In genomic region chrX:110050386-110050785, GRCh38 we compare ENCODE assay signal across 23 cellular contexts. TPM values are rescaled to one million over a fixed set of nuclear protein-coding genes. Genes with fewer than 3 reads are reported as not detected.
DNase-seq lines count a peak whose midpoint lies in the region; ATAC-seq and TF ChIP-seq lines count a peak whose summit lies in the region.
"Had no signal": no experiment of that assay in that cellular context is flagged by ENCODE, and none has a peak within 500 bp of the region (broad histone marks: within the 10 kb centered on the region; RNA-seq: fewer than 3 reads in every experiment).

No MANE protein-coding gene starts in this region.

- no peak overlapping the region for H3K18ac ChIP-seq in neuronal stem cell (ENCODE audit: low read length)

- H3K9ac ChIP-seq in OCI-LY3 (ENCODE audit: low read length) (no peak overlapping the region), neuronal stem cell (ENCODE audit: low read depth, low read length, poor library complexity) (no peak overlapping the region)
- H3K9ac ChIP-seq: GM23248, KMS-11 had no signal

- no peak overlapping the region for H2BK12ac ChIP-seq in neuronal stem cell (ENCODE audit: low read length)

- no peak for ATAC-seq in HG02870 (IDR thresholded peaks at IDR 0.05; ENCODE audit: unreplicated experiment)
- ATAC-seq: CD8-positive, alpha-beta T cell; Panc1 had no signal

- H3K4me1 ChIP-seq in OCI-LY3 (ENCODE audit: low read length), result peaks cover 14% of the 10 kb centered on the region
- H3K4me1 ChIP-seq in ectodermal cell (ENCODE audit: control insufficient read depth, insufficient read depth, low read length), result peaks cover 27% of the 10 kb centered on the region
- H3K4me1 ChIP-seq in neuronal stem cell (ENCODE audit: control insufficient read depth in 2 of 2, insufficient read depth in 1 of 2, low read depth in 1 of 2, low read length in 2 of 2), result peaks cover 19 to 36% of the 10 kb centered on the region in 2 donors
- H3K4me1 ChIP-seq in osteoblast (ENCODE audit: insufficient read depth, low read length), result no peaks in the 10 kb centered on the region
- H3K4me1 ChIP-seq: Caco-2 had no signal

- H3K27ac ChIP-seq in OCI-LY3 (ENCODE audit: low read length), result no peak overlapping the region
- H3K27ac ChIP-seq in ectodermal cell (ENCODE audit: insufficient read depth, low read depth, low read length, poor library complexity, severe bottlenecking), result peak overlapping the region; percentile 78
- H3K27ac ChIP-seq in neuronal stem cell (replicated peaks; ENCODE audit: low read length), result peak overlapping the region; percentile 72
- no peak overlapping the region for H3K27ac ChIP-seq in osteoblast (ENCODE audit: low read depth, low read length)
- H3K27ac ChIP-seq: C4-2B, GM23248, KMS-11, RWPE1 had no signal

- H2BK120ac ChIP-seq in neuronal stem cell (ENCODE audit: low read depth, low read length), result no peak overlapping the region

- TF ChIP-seq CTCF in OCI-LY3 (IDR thresholded peaks at IDR 0.05; ENCODE audit: low read depth, low read length) (no peak), osteoblast (IDR thresholded peaks at IDR 0.05; ENCODE audit: extremely low read depth, low read depth, low read length) (no peak)

- no peak overlapping the region for H2AFZ ChIP-seq in OCI-LY3 (ENCODE audit: low read depth, low read length)
- H2AFZ ChIP-seq in neuronal stem cell (ENCODE audit: low read length), result no peak overlapping the region
- no peak overlapping the region for H2AFZ ChIP-seq in osteoblast (ENCODE audit: low read length)
- H2AFZ ChIP-seq: GM23248 had no signal

- H3K36me3 ChIP-seq in OCI-LY3 (replicated peaks; ENCODE audit: low read depth, low read length) (peaks cover 16% of the 10 kb centered on the region), ectodermal cell (ENCODE audit: control insufficient read depth, insufficient read depth, low read length) (no peaks in the 10 kb centered on the region), neuronal stem cell (replicated peaks in 1 of 2; ENCODE audit: control insufficient read depth in 2 of 2, insufficient read depth in 2 of 2, low read length in 2 of 2) (peaks cover 0 to 7% of the 10 kb centered on the region in 2 donors), osteoblast (ENCODE audit: insufficient read depth, low read length) (no peaks in the 10 kb centered on the region)

- H3K79me1 ChIP-seq in neuronal stem cell (ENCODE audit: low read depth, low read length), result no peaks in the 10 kb centered on the region

- H4K91ac ChIP-seq in neuronal stem cell (ENCODE audit: low read depth, low read length, poor library complexity), result no peak overlapping the region

- H2BK15ac ChIP-seq in neuronal stem cell (ENCODE audit: low read length), result no peak overlapping the region

- H3K4ac ChIP-seq in neuronal stem cell (ENCODE audit: low read length), result no peak overlapping the region

- H3K4me2 ChIP-seq in OCI-LY3 (ENCODE audit: low read length), result peak overlapping the region; percentile 7; the same call in 1 of the 2 replicates
- no peak overlapping the region for H3K4me2 ChIP-seq in neuronal stem cell (ENCODE audit: insufficient read depth, low read length, poor library complexity, severe bottlenecking)
- H3K4me2 ChIP-seq in osteoblast (ENCODE audit: insufficient read depth, low read length), result no peak overlapping the region
- H3K4me2 ChIP-seq: KMS-11 had no signal

- no peak overlapping the region for H3K14ac ChIP-seq in neuronal stem cell (ENCODE audit: low read length)

- H2BK5ac ChIP-seq in neuronal stem cell (ENCODE audit: low read length), result no peak overlapping the region

- DNase-seq in neuronal stem cell (ENCODE audit: low spot score) (no peak), GOT3 (lab: John Stamatoyannopoulos, UW) (no peak), osteoblast (ENCODE audit: insufficient read length, low spot score, missing footprints) (no peak), D341Med (ENCODE audit: low spot score) (no peak)
- DNase-seq: Caco-2; CD8-positive, alpha-beta T cell; DMS 273 treated with DMSO at 0.1 percent for 48 hours; DND-41; GM23248; HCEC 1CT; IMR-90; MM.1S; NCI-H2081; NCI-H2227 treated with DMSO at 0.1 percent for 48 hours; NCI-H526 treated with DMSO at 0.1 percent for 48 hours; SHP77 had no signal

- no peaks in the 10 kb centered on the region for H3K79me2 ChIP-seq in OCI-LY3 (ENCODE audit: low read length)
- H3K79me2 ChIP-seq in osteoblast (ENCODE audit: insufficient read depth, low read length), result no peaks in the 10 kb centered on the region

- no peak overlapping the region for H2AK5ac ChIP-seq in neuronal stem cell (ENCODE audit: low read depth, low read length)

- H3K9me3 ChIP-seq in OCI-LY3 (ENCODE audit: insufficient read depth, low read length) (no peaks in the 10 kb centered on the region), ectodermal cell (ENCODE audit: control insufficient read depth, low read length) (no peaks in the 10 kb centered on the region), neuronal stem cell (replicated peaks in 1 of 2; ENCODE audit: control insufficient read depth in 2 of 2, insufficient read depth in 1 of 2, low read depth in 1 of 2, low read length in 2 of 2) (no peaks in the 10 kb centered on the region), osteoblast (ENCODE audit: low read depth, low read length) (no peaks in the 10 kb centered on the region)
- H3K9me3 ChIP-seq: Caco-2 had no signal

- H3K27me3 ChIP-seq in OCI-LY3 (ENCODE audit: low read depth, low read length), result no peaks in the 10 kb centered on the region
- no peaks in the 10 kb centered on the region for H3K27me3 ChIP-seq in ectodermal cell (ENCODE audit: control insufficient read depth, insufficient read depth, low read length, poor library complexity, severe bottlenecking)
- H3K27me3 ChIP-seq in neuronal stem cell (ENCODE audit: control insufficient read depth in 3 of 3, insufficient read depth in 3 of 3, low read depth in 1 of 3, low read length in 3 of 3), result no peaks in the 10 kb centered on the region
- peaks cover 4% of the 10 kb centered on the region for H3K27me3 ChIP-seq in osteoblast (ENCODE audit: insufficient read depth, low read length)

- H3K23ac ChIP-seq in neuronal stem cell (ENCODE audit: low read depth, low read length, poor library complexity), result no peak overlapping the region

- H3K4me3 ChIP-seq in OCI-LY3 (ENCODE audit: low read length) (no peak overlapping the region), ectodermal cell (ENCODE audit: insufficient read depth, low read depth, low read length) (no peak overlapping the region), neuronal stem cell (ENCODE audit: low read length in 2 of 2) (no peak overlapping the region), osteoblast (ENCODE audit: insufficient read depth, low read length) (no peak overlapping the region)
- H3K4me3 ChIP-seq: GM23248 had no signal

- H4K20me1 ChIP-seq in OCI-LY3 (ENCODE audit: insufficient read depth, low read length) (peaks cover 12% of the 10 kb centered on the region; the same call in 1 of the 2 replicates), osteoblast (ENCODE audit: insufficient read depth, low read length) (peaks cover 4% of the 10 kb centered on the region)

- no peak overlapping the region for H4K8ac ChIP-seq in neuronal stem cell (ENCODE audit: low read depth, low read length)

- 0% methylated on average over 2 of the region's 2 CpGs for WGBS in ectodermal cell, 2 experiments
- no CpG with 5 or more reads among the region's 2 CpGs for WGBS in neuronal stem cell (ENCODE audit: extremely low coverage in 2 of 2, insufficient read length in 2 of 2, insufficient replicate concordance in 1 of 2), 2 donors

RNA-seq across cellular contexts. Expression of gene TMEM164, which starts 47.5 kb away (rescaled TPM):
- 26.0 TPM for polyA plus RNA-seq in ectodermal cell (2013, experiment 1 of 4)
- 27.1 TPM for polyA plus RNA-seq in ectodermal cell (2013, experiment 2 of 4)
- 24.5 TPM for polyA plus RNA-seq in ectodermal cell (2013, experiment 3 of 4)
- polyA plus RNA-seq in ectodermal cell (2013, experiment 4 of 4), result 21.8 TPM
- 11.3 TPM for polyA plus RNA-seq in neuronal stem cell (2013, experiment 1 of 2)
- 11.5 TPM for polyA plus RNA-seq in neuronal stem cell (2013, experiment 2 of 2)
- total RNA-seq in osteoblast, result 7.6 and 21.5 TPM in 2 replicates

Comparison
In these comparisons a context has a peak if more than half of its experiments do, and no peak if none do; other contexts are left out.
1. H3K27ac ChIP-seq: peak in ectodermal cell (single experiment) and neuronal stem cell (single experiment); none in OCI-LY3 (single experiment) and osteoblast (single experiment).